Comparison of ENCODE assay signal across 21 cellular contexts in the genomic region with DNA sequence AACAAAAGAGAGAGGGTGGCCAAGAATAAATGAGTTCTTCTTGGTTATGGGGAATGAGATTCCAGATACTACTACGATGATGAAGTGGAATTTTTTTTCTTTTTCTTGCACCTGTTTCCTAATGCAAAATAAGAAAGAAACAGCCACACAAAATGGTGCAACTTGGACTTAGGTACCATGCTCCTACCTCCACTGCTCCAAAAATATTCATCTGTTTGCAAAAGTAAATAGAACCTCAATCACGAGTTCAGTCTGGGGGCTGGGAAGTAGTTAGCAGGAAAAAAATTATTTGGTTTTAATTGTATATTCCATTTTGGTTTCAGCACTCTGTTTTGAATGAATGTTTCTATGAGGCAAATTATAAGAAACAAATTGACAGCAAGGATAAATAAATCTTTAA.
"Had no signal": no experiment of that assay in that cellular context is flagged by ENCODE, and none has a peak within 500 bp of the region (broad histone marks: within the 10 kb centered on the region; RNA-seq: fewer than 3 reads in every experiment).

No MANE protein-coding gene starts in this region.

- H3K36me3 ChIP-seq: SJSA1 had no signal

- H3K9me3 ChIP-seq: SJSA1 had no signal

- H3K27ac ChIP-seq: HL-60, SJSA1, SK-N-MC had no signal

- H3K27me3 ChIP-seq: SJSA1 had no signal

- H3K4me3 ChIP-seq: SJSA1, SK-N-MC had no signal

- ATAC-seq: T-cell had no signal

- H3K4me1 ChIP-seq: SJSA1 had no signal

- DNase-seq: KBM-7, MV-4-11, NCI-H1092, NCI-H1436 treated with DMSO at 0.1 percent for 48 hours, NCI-H187, NCI-H2029, NCI-H2081 treated with DMSO at 0.1 percent for 48 hours, NCI-H2171, NCI-H226, NCI-H446, NCI-H510A, NCI-H524 treated with DMSO at 0.1 percent for 48 hours, NCI-H774, Right ventricle myocardium superior, RPMI8226, SIG-M5, SW 1271, T-cell had no signal
